In the genomic region with DNA sequence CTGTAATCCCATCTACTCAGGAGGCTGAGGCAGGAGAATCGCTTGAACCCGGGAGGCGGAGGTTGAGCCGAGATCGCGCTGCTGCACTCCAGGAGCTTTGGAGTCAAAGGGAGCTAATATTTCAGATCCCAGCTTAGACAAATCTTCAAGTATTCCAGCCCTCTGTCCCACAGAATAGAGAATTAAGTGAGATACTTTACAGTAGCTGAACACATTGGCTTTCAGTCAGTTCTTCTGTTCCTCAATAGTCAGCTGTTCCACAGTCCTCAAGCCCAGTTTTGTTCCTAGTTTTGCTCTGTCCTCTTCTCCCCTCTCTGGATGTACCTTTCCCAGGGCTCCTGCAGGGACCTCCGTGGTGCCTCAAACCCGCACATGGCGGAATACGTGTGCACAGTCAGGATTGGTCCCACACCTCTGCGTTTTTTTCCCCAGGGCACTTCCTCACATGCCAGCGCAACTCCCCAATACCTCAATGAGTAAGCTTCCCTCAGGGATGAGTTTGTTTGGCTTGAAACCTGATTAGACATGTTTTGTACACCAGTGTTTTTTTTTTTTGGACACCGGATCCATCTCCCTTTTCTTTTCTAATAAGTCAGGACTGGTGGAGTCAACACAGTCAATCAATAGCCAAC, we compare ENCODE assay signal across 8 cellular contexts. TPM values are rescaled to one million over a fixed set of nuclear protein-coding genes. Genes with fewer than 3 reads are reported as not detected.
DNase-seq lines count a peak whose midpoint lies in the region; ATAC-seq and TF ChIP-seq lines count a peak whose summit lies in the region.

No MANE protein-coding gene starts in this region.

- no peak for ATAC-seq in memory B cell (ENCODE audit: low read depth)

- H3K4me3 ChIP-seq in A673 (ENCODE audit: low read depth, low read length, poor library complexity, severe bottlenecking) (peak overlapping the region; percentile 92), adipocyte (ENCODE audit: low read length) (peak overlapping the region; percentile 99), BE2C (ENCODE audit: low read depth, low read length) (no peak overlapping the region; the same call in 1 of the 2 replicates)

- peak overlapping the region; percentile 96 for H3K27ac ChIP-seq in A673 (ENCODE audit: low read depth, low read length, poor library complexity, severe bottlenecking)

- BruUV-seq in A673 (replicated peaks; lab: Mats Ljungman, UMichigan), result no TSS peak

- no peaks in the 10 kb centered on the region for H3K9me3 Mint-ChIP-seq in HFFc6
- no peaks in the 10 kb centered on the region for H3K9me3 Mint-ChIP-seq in memory B cell

- no peak for DNase-seq in A673 (ENCODE audit: low spot score)
- DNase-seq in HFFc6, result peak; percentile 9
- no peak for DNase-seq in adipocyte (ENCODE audit: low read depth)
- no peak for DNase-seq in memory B cell (ENCODE audit: low spot score in 2 of 2)
- no peak for DNase-seq in central memory CD4-positive, alpha-beta T cell
- no peak for DNase-seq in BE2C
- DNase-seq in islet precursor cell, result no peak
- no peak for DNase-seq in SK-N-DZ (ENCODE audit: low spot score)

- H3K36me3 ChIP-seq in A673 (ENCODE audit: insufficient read depth, low read length, poor library complexity, severe bottlenecking) (peaks cover 26% of the 10 kb centered on the region), adipocyte (ENCODE audit: control insufficient read depth, insufficient read depth, low read length, severe bottlenecking) (peaks cover 27% of the 10 kb centered on the region), BE2C (peaks cover 13% of the 10 kb centered on the region)

- CTCF ChIA-PET in A673 (lab: Charles Lee), result no interaction called here

- H3K4me1 Mint-ChIP-seq in HFFc6 (ENCODE audit: low read depth), result peaks cover 60% of the 10 kb centered on the region
- peaks cover 32% of the 10 kb centered on the region for H3K4me1 Mint-ChIP-seq in memory B cell

- POLR2A ChIA-PET in A673 (lab: Charles Lee; ENCODE audit: low non-redundant PET), result interaction anchor here (0.6 kb wide), 1 partner anchor 136 kb away, joined by 3 read pairs; no protein-coding TSS in a partner anchor

- intact Hi-C loops in A673 (cut with micrococcal nuclease; ENCODE audit: unreplicated experiment), result no loop called here

- H3K27me3 Mint-ChIP-seq in HFFc6 (ENCODE audit: insufficient read depth) (peaks cover 5% of the 10 kb centered on the region), memory B cell (no peaks in the 10 kb centered on the region)

- H3K27me3 ChIP-seq in A673 (replicated peaks; ENCODE audit: insufficient read depth, low read depth, low read length, poor library complexity), result no peaks in the 10 kb centered on the region
- H3K27me3 ChIP-seq in adipocyte (replicated peaks; ENCODE audit: control insufficient read depth, insufficient read depth, low read length), result no peaks in the 10 kb centered on the region
- no peaks in the 10 kb centered on the region for H3K27me3 ChIP-seq in BE2C

- H3K9ac ChIP-seq in adipocyte (ENCODE audit: low read length), result peak overlapping the region; percentile 99

- H3K36me3 Mint-ChIP-seq in HFFc6 (ENCODE audit: low read depth) (peaks cover 22% of the 10 kb centered on the region), memory B cell (peaks cover 22% of the 10 kb centered on the region)

- H3K4me1 ChIP-seq in A673 (ENCODE audit: insufficient read depth, low read length, poor library complexity, severe bottlenecking) (peaks cover 45% of the 10 kb centered on the region), adipocyte (ENCODE audit: control insufficient read depth, insufficient read depth, low read length) (peaks cover 49% of the 10 kb centered on the region), BE2C (peaks cover 4% of the 10 kb centered on the region; the same call in 1 of the 2 replicates)

- H3K9me3 ChIP-seq in A673 (ENCODE audit: low read depth, low read length, poor library complexity, severe bottlenecking), result no peaks in the 10 kb centered on the region
- H3K9me3 ChIP-seq in adipocyte (ENCODE audit: control insufficient read depth, low read length), result no peaks in the 10 kb centered on the region
- H3K9me3 ChIP-seq in BE2C, result no peaks in the 10 kb centered on the region

- H3K4me3 Mint-ChIP-seq in HFFc6 (peak overlapping the region; percentile 99), memory B cell (peak overlapping the region; percentile 96)

- TF ChIP-seq CTCF in A673 (conservative IDR thresholded peaks at IDR 0.05; ENCODE audit: low read depth, low read length) (no peak), HFFc6 (IDR thresholded peaks at IDR 0.05) (no peak), BE2C (IDR thresholded peaks at IDR 0.05; ENCODE audit: low read depth, low read length) (no peak)

- H3K27ac Mint-ChIP-seq in HFFc6 (peak overlapping the region; percentile 88), memory B cell (peak overlapping the region; percentile 97)

RNA-seq across cellular contexts. Expression of a gene that starts 1.2 kb away (rescaled TPM):
- total RNA-seq in A673 (2021), result 157 and 160 TPM in 2 replicates
- 100 to 1,000 TPM in 4 of 6 experiments, 10 to 100 TPM in 2; 92.8 to 112 (median 101) TPM for total RNA-seq in HFFc6 (2021; fragmentation: NEBNext Ultra II Directional; extraction: Animal tissue kit (Norgen Biotek cat#: 25700))
- polyA plus RNA-seq in BE2C (2012; ENCODE audit: insufficient read depth, insufficient read length, low read depth), result 51.6 TPM
- polyA plus RNA-seq in SK-N-DZ (2014; cell fraction: cytosol; rRNA removed), result 35.1 and 38.9 TPM in 2 replicates
- polyA plus RNA-seq in SK-N-DZ (2014; cell fraction: nucleus; rRNA removed), result 46.6 and 53.5 TPM in 2 replicates

RNA-seq across cellular contexts. Expression of a gene that starts 37.8 kb away (rescaled TPM):
- total RNA-seq in A673 (2021), result 43.8 and 45.9 TPM in 2 replicates
- total RNA-seq in HFFc6 (2021; fragmentation: NEBNext Ultra II Directional; extraction: Animal tissue kit (Norgen Biotek cat#: 25700)), result 10 to 100 TPM in 5 of 6 experiments, 1 to 10 TPM in 1; 9.9 to 14.8 (median 12.6) TPM
- 26.6 TPM for polyA plus RNA-seq in BE2C (2012; ENCODE audit: insufficient read depth, insufficient read length, low read depth)
- 61.1 and 74.3 TPM in 2 replicates for polyA plus RNA-seq in SK-N-DZ (2014; cell fraction: cytosol; rRNA removed)
- polyA plus RNA-seq in SK-N-DZ (2014; cell fraction: nucleus; rRNA removed), result 371 and 472 TPM in 2 replicates

RNA-seq across cellular contexts. Expression of a gene that starts 47.0 kb away (rescaled TPM):
- 94.8 and 103 TPM in 2 replicates for total RNA-seq in A673 (2021)
- 100 to 1,000 TPM; 294 to 438 (median 315) TPM for total RNA-seq in HFFc6 (2021; fragmentation: NEBNext Ultra II Directional; extraction: Animal tissue kit (Norgen Biotek cat#: 25700))
- 53.3 TPM for polyA plus RNA-seq in BE2C (2012; ENCODE audit: insufficient read depth, insufficient read length, low read depth)
- 36.1 and 44.4 TPM in 2 replicates for polyA plus RNA-seq in SK-N-DZ (2014; cell fraction: cytosol; rRNA removed)
- polyA plus RNA-seq in SK-N-DZ (2014; cell fraction: nucleus; rRNA removed), result 31.4 and 49.3 TPM in 2 replicates

RNA-seq across cellular contexts. Expression of a gene that starts 55.3 kb away (rescaled TPM):
- 52.4 and 53.4 TPM in 2 replicates for total RNA-seq in A673 (2021)
- total RNA-seq in HFFc6 (2021; fragmentation: NEBNext Ultra II Directional; extraction: Animal tissue kit (Norgen Biotek cat#: 25700)), result 10 to 100 TPM; 59.0 to 74.3 (median 66.5) TPM
- 48.0 TPM for polyA plus RNA-seq in BE2C (2012; ENCODE audit: insufficient read depth, insufficient read length, low read depth)
- polyA plus RNA-seq in SK-N-DZ (2014; cell fraction: cytosol; rRNA removed), result 46.4 and 48.2 TPM in 2 replicates
- polyA plus RNA-seq in SK-N-DZ (2014; cell fraction: nucleus; rRNA removed), result 24.1 and 27.6 TPM in 2 replicates
